ENCODE assay signal across 29 cellular contexts in genomic region chr1:116193768-116194167, GRCh38.
A peak's percentile ranks its signal among the peaks of the same experiment; 100 is the strongest.
DNase-seq lines count a peak whose midpoint lies in the region; ATAC-seq, FAIRE-seq and TF ChIP-seq lines count a peak whose summit lies in the region.
"Had no signal": no experiment of that assay in that cellular context is flagged by ENCODE, and none has a peak within 500 bp of the region (broad histone marks: within the 10 kb centered on the region; RNA-seq: fewer than 3 reads in every experiment).

No MANE protein-coding gene starts in this region.

- no peak for TF ChIP-seq POLR2A in transverse colon (IDR thresholded peaks at IDR 0.05)

- H3F3A ChIP-seq in neural cell (ENCODE audit: insufficient read depth, low read length, poor library complexity, severe bottlenecking): peaks cover 2% of the 10 kb centered on the region

- in situ Hi-C loops in transverse colon (cut with MboI; ENCODE audit: low pct_ligation_motif_present in 1 of 4, low pct_unique_long_range_greater_than_20kb in 1 of 4, low sequenced_read_pairs in 3 of 4): no loop called here

- intact Hi-C loops in left colon (cut with DNase I, micrococcal nuclease): no loop called here
- intact Hi-C loops in transverse colon (cut with DNase I; ENCODE audit: low total_unique reads): no loop called here

- no peaks in the 10 kb centered on the region for H3K36me3 Mint-ChIP-seq in astrocyte (ENCODE audit: low read depth, unreplicated experiment)
- H3K36me3 Mint-ChIP-seq: CD14-positive monocyte; CD4-positive, alpha-beta memory T cell; CD4-positive, CD25-positive, alpha-beta regulatory T cell had no signal

- H3K79me2 ChIP-seq in astrocyte (ENCODE audit: insufficient read depth, low read length): no peaks in the 10 kb centered on the region
- no peaks in the 10 kb centered on the region for H3K79me2 ChIP-seq in neural cell (replicated peaks; ENCODE audit: insufficient read depth, low read length)
- no peaks in the 10 kb centered on the region for H3K79me2 ChIP-seq in Karpas-422 (ENCODE audit: low read length)

- DNase-seq in astrocyte (ENCODE audit: low read depth) (no peak), left colon (no peak), transverse colon (no peak), medulla oblongata (ENCODE audit: extremely low spot score) (no peak), Karpas-422 (no peak)
- DNase-seq: 8988T; ACHN; BE2C; C1 segment of cervical spinal cord; CD4-positive, alpha-beta memory T cell; CD4-positive, CD25-positive, alpha-beta regulatory T cell; CD8-positive, alpha-beta memory T cell; COR-L47; DMS 273 treated with DMSO at 0.1 percent for 48 hours; DMS153; DMS53; DMS79; DND-41; EL; GDM1 had no signal

- H4K20me1 ChIP-seq in astrocyte (ENCODE audit: insufficient read depth, low read length) (no peaks in the 10 kb centered on the region), neural cell (ENCODE audit: insufficient read depth) (no peaks in the 10 kb centered on the region), Karpas-422 (ENCODE audit: insufficient read depth, low read depth, low read length) (no peaks in the 10 kb centered on the region)
- H4K20me1 ChIP-seq: BLaER1 had no signal

- TF ChIP-seq CTCF in astrocyte (IDR thresholded peaks at IDR 0.05; ENCODE audit: insufficient read depth, low read depth, low read length): no peak
- TF ChIP-seq CTCF in neural cell (IDR thresholded peaks at IDR 0.05; ENCODE audit: poor library complexity, severe bottlenecking): no peak
- TF ChIP-seq CTCF in transverse colon (IDR thresholded peaks at IDR 0.05): no peak

- H3K4me1 Mint-ChIP-seq in astrocyte (ENCODE audit: low read depth, unreplicated experiment): no peaks in the 10 kb centered on the region
- H3K4me1 Mint-ChIP-seq: CD14-positive monocyte had no signal

- H3K4me2 ChIP-seq in astrocyte (ENCODE audit: low read length) (no peak overlapping the region), neural cell (ENCODE audit: low read length) (no peak overlapping the region), Karpas-422 (ENCODE audit: low read depth, low read length, poor library complexity, severe bottlenecking) (no peak overlapping the region)
- H3K4me2 ChIP-seq: BLaER1 had no signal

- no peaks in the 10 kb centered on the region for H3K4me1 ChIP-seq in astrocyte (ENCODE audit: insufficient read depth, low read length)
- H3K4me1 ChIP-seq in transverse colon: peaks cover 0 to 32% (median 18%) of the 10 kb centered on the region in 4 donors
- peaks cover 2% of the 10 kb centered on the region; the same call in 1 of the 2 replicates for H3K4me1 ChIP-seq in Karpas-422 (ENCODE audit: low read length)
- H3K4me1 ChIP-seq: BE2C, BLaER1 had no signal

- FAIRE-seq in astrocyte (lab: Jason Lieb, UNC): peak; percentile 13
- FAIRE-seq: A204.1, GM12878, GM12892, GM18507, GM19239 had no signal

- H3K9me3 ChIP-seq in astrocyte (ENCODE audit: insufficient read depth, low read depth, low read length): no peaks in the 10 kb centered on the region
- H3K9me3 ChIP-seq in neural cell (ENCODE audit: low read length): no peaks in the 10 kb centered on the region
- no peaks in the 10 kb centered on the region for H3K9me3 ChIP-seq in transverse colon
- no peaks in the 10 kb centered on the region for H3K9me3 ChIP-seq in Karpas-422 (ENCODE audit: low read length)
- H3K9me3 ChIP-seq: BE2C, BLaER1 had no signal

- peaks cover 2% of the 10 kb centered on the region for H3K9me3 Mint-ChIP-seq in astrocyte (ENCODE audit: unreplicated experiment)
- H3K9me3 Mint-ChIP-seq: CD4-positive, alpha-beta memory T cell; CD8-positive, alpha-beta memory T cell had no signal

- no peak overlapping the region for H3K9ac ChIP-seq in astrocyte (ENCODE audit: low read length)
- no peak overlapping the region for H3K9ac ChIP-seq in neural cell (ENCODE audit: low read length)
- no peak overlapping the region for H3K9ac ChIP-seq in Karpas-422 (ENCODE audit: low read length)
- H3K9ac ChIP-seq: BLaER1 had no signal

- no peak overlapping the region for H3K27ac ChIP-seq in astrocyte (ENCODE audit: low read depth, low read length)
- peak overlapping the region; percentile 32 for H3K27ac ChIP-seq in neural cell (ENCODE audit: low read length)
- H3K27ac ChIP-seq in transverse colon: peak overlapping the region; percentile 57 to 65 (median 63)
- H3K27ac ChIP-seq in Karpas-422 (ENCODE audit: low read length): no peak overlapping the region
- H3K27ac ChIP-seq: BLaER1 had no signal

- no peaks in the 10 kb centered on the region for H3K27me3 ChIP-seq in astrocyte (ENCODE audit: insufficient read depth, low read length)
- no peaks in the 10 kb centered on the region for H3K27me3 ChIP-seq in neural cell (ENCODE audit: insufficient read depth, low read depth, low read length)
- no peaks in the 10 kb centered on the region for H3K27me3 ChIP-seq in transverse colon
- H3K27me3 ChIP-seq in Karpas-422 (ENCODE audit: low read length): no peaks in the 10 kb centered on the region
- H3K27me3 ChIP-seq: BE2C, BLaER1 had no signal

- H3K4me3 ChIP-seq in astrocyte (ENCODE audit: insufficient read depth, low read depth, low read length) (no peak overlapping the region), neural cell (ENCODE audit: low read length) (peak overlapping the region; percentile 19), transverse colon (no peak overlapping the region), Karpas-422 (ENCODE audit: low read length) (no peak overlapping the region)
- H3K4me3 ChIP-seq: BLaER1, GM12878 had no signal

- ATAC-seq in left colon (peak; percentile 81), HG02588 (IDR thresholded peaks at IDR 0.05; ENCODE audit: unreplicated experiment) (no peak)
- ATAC-seq: GM12878 had no signal

- H3K27ac Mint-ChIP-seq in astrocyte (ENCODE audit: unreplicated experiment): no peak overlapping the region
- H3K27ac Mint-ChIP-seq: CD14-positive monocyte; CD8-positive, alpha-beta memory T cell had no signal

- WGBS in transverse colon (ENCODE audit: low coverage in 1 of 2), 2 donors: 50 to 60% methylated on average over 2 of the region's 2 CpGs

- no peak for TF ChIP-seq EP300 in neural cell (conservative IDR thresholded peaks at IDR 0.05; ENCODE audit: poor library complexity, severe bottlenecking)
- no peak for TF ChIP-seq EP300 in transverse colon (IDR thresholded peaks at IDR 0.05; ENCODE audit: low read depth)

- H3K36me3 ChIP-seq in astrocyte (ENCODE audit: insufficient read depth, low read length): no peaks in the 10 kb centered on the region
- H3K36me3 ChIP-seq in neural cell (ENCODE audit: insufficient read depth, low read length): no peaks in the 10 kb centered on the region
- H3K36me3 ChIP-seq in transverse colon: no peaks in the 10 kb centered on the region
- no peaks in the 10 kb centered on the region for H3K36me3 ChIP-seq in Karpas-422 (ENCODE audit: insufficient read depth, low read length)
- H3K36me3 ChIP-seq: BE2C, BLaER1 had no signal

- no peak for TF ChIP-seq RAD21 in neural cell (conservative IDR thresholded peaks at IDR 0.05)

- peaks cover 15% of the 10 kb centered on the region for H3K27me3 Mint-ChIP-seq in astrocyte (ENCODE audit: low read depth, unreplicated experiment)

- H3K9me2 ChIP-seq in neural cell (ENCODE audit: insufficient read depth, low read length): no peaks in the 10 kb centered on the region
- H3K9me2 ChIP-seq in Karpas-422 (replicated peaks; ENCODE audit: insufficient read depth, low read length): no peaks in the 10 kb centered on the region

- no peak overlapping the region for H3K4me3 Mint-ChIP-seq in astrocyte (ENCODE audit: unreplicated experiment)
- H3K4me3 Mint-ChIP-seq: CD14-positive monocyte; CD4-positive, alpha-beta memory T cell; CD4-positive, CD25-positive, alpha-beta regulatory T cell; CD8-positive, alpha-beta memory T cell had no signal

- H2AFZ ChIP-seq in astrocyte (ENCODE audit: low read depth, low read length) (no peak overlapping the region), neural cell (ENCODE audit: low read depth, low read length) (no peak overlapping the region), Karpas-422 (ENCODE audit: low read length) (no peak overlapping the region)

TF ChIP-seq in neural cell, 6 proteins besides CTCF, POLR2A, EP300 and RAD21:
- TF ChIP-seq TAF1 (IDR thresholded peaks at IDR 0.05; ENCODE audit: low read depth): no peak
- TF ChIP-seq, protein P1, sequence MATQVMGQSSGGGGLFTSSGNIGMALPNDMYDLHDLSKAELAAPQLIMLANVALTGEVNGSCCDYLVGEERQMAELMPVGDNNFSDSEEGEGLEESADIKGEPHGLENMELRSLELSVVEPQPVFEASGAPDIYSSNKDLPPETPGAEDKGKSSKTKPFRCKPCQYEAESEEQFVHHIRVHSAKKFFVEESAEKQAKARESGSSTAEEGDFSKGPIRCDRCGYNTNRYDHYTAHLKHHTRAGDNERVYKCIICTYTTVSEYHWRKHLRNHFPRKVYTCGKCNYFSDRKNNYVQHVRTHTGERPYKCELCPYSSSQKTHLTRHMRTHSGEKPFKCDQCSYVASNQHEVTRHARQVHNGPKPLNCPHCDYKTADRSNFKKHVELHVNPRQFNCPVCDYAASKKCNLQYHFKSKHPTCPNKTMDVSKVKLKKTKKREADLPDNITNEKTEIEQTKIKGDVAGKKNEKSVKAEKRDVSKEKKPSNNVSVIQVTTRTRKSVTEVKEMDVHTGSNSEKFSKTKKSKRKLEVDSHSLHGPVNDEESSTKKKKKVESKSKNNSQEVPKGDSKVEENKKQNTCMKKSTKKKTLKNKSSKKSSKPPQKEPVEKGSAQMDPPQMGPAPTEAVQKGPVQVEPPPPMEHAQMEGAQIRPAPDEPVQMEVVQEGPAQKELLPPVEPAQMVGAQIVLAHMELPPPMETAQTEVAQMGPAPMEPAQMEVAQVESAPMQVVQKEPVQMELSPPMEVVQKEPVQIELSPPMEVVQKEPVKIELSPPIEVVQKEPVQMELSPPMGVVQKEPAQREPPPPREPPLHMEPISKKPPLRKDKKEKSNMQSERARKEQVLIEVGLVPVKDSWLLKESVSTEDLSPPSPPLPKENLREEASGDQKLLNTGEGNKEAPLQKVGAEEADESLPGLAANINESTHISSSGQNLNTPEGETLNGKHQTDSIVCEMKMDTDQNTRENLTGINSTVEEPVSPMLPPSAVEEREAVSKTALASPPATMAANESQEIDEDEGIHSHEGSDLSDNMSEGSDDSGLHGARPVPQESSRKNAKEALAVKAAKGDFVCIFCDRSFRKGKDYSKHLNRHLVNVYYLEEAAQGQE (IDR thresholded peaks at IDR 0.05; ENCODE audit: borderline replicate concordance): no peak
- no peak for TF ChIP-seq SMC3 (conservative IDR thresholded peaks at IDR 0.05; ENCODE audit: poor library complexity)
- no peak for TF ChIP-seq MXI1 (conservative IDR thresholded peaks at IDR 0.05; ENCODE audit: poor library complexity, severe bottlenecking)
- peak; percentile 5 for TF ChIP-seq POLR2AphosphoS5 (IDR thresholded peaks at IDR 0.05)
- no peak for TF ChIP-seq EZH2 (IDR thresholded peaks at IDR 0.05; ENCODE audit: borderline replicate concordance, insufficient read depth, low read length, poor library complexity, severe bottlenecking)

Comparison
In these comparisons a context has a peak if more than half of its experiments do, and no peak if none do; other contexts are left out.
1. H3K27ac ChIP-seq: peak in neural cell (single experiment) and transverse colon (4 of 4); none in astrocyte (single experiment) and Karpas-422 (single experiment).